ENCODE assay signal across 8 cellular contexts in genomic region chr17:37489197-37490001, GRCh38. TPM values are rescaled to one million over a fixed set of nuclear protein-coding genes. Genes with fewer than 3 reads are reported as not detected.
DNase-seq lines count a peak whose midpoint lies in the region; ATAC-seq, FAIRE-seq and TF ChIP-seq lines count a peak whose summit lies in the region.

Gene DUSP14 (plus strand): TSS chr17:37489891. CDS start chr17:37512273, 22,382 bp downstream.

- H3K27me3 ChIP-seq in kidney epithelial cell (ENCODE audit: control insufficient read depth, insufficient read depth, low read length), result no peaks in the 10 kb centered on the region

- FAIRE-seq in GM18507 (lab: Jason Lieb, UNC), result no peak

- H3K4me3 ChIP-seq in kidney epithelial cell (ENCODE audit: low read depth, low read length), result peak within 1 kb of the TSS; percentile 57

- peak; percentile 60 for ATAC-seq in HG03039 (IDR thresholded peaks at IDR 0.05; ENCODE audit: unreplicated experiment)

- H3K36me3 ChIP-seq in kidney epithelial cell (ENCODE audit: control insufficient read depth, insufficient read depth, low read length), result no peaks in the 10 kb centered on the region

- peak; percentile 6 for TF ChIP-seq CTCF in kidney epithelial cell (IDR thresholded peaks at IDR 0.05; ENCODE audit: insufficient read depth, low read length, poor library complexity, severe bottlenecking)

- DNase-seq in A172 (ENCODE audit: low spot score) (peak; percentile 54), GM18507 (ENCODE audit: extremely low spot score, insufficient read length, low read depth) (peak; percentile 95), NCI-H2196 (lab: John Stamatoyannopoulos, UW; ENCODE audit: unreplicated experiment) (peak; percentile 73), cerebellum (ENCODE audit: low spot score) (peak; percentile 98), kidney epithelial cell (ENCODE audit: low read depth) (no peak)
- peak; percentile 76 for DNase-seq in activated CD4-positive, alpha-beta T cell treated with anti-CD3 and anti-CD28 coated beads for 1 hour
- DNase-seq in stimulated activated CD4-positive, alpha-beta T cell treated with anti-CD3 and anti-CD28 coated beads, Interleukin-15, amount 100 ng/mL, for 24 hours, result peak; percentile 85

RNA-seq across cellular contexts. Expression of gene DUSP14, which starts in this region (rescaled TPM):
- total RNA-seq in A172 (2014; rRNA removed; shearing (Covaris generic)), result 124 and 151 TPM in 2 replicates
- total RNA-seq in cerebellum (11.2 TPM), kidney epithelial cell (42.1 and 45.5 TPM in 2 replicates)
